In the genomic region with DNA sequence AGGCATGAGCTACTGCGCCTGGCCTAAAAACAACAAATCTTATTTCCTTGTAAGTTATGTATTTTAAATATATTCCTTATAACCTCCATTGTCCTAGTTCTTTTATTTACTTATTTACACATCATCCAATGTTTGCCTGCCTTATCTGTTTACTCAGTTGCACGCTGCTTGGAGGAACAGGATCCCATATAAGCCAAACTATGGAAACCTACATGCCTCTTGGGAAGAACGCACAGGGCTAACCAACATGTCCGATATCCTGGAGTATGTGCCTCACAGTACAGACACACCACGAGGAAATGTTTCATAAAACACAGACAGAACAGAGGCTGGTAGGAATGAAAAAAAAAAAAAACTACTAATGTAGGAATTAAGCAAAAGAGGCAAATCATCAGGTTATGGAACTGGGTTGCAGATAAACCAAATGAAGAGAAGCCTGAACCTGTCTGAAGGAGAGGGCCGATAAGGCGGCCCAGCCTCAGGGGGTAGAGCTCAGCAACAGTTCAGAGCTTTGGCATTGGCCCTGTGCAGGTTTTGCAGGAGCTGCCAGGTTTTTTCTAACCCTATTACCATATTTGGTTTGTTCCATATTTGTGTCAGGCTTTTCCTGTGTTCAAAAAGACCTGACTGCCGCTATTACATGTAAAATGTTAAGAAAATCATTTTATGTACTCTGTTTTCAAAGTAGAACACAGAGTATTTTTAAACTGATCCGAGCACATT, we compare ENCODE assay signal across 1 cellular context.
TF ChIP-seq lines count a peak whose summit lies in the region.

No MANE protein-coding gene starts in this region.

TF ChIP-seq in GM23338, 12 proteins besides CTCF, POLR2A, EP300 and RAD21 (continued from another document):
- TF ChIP-seq, protein P1, sequence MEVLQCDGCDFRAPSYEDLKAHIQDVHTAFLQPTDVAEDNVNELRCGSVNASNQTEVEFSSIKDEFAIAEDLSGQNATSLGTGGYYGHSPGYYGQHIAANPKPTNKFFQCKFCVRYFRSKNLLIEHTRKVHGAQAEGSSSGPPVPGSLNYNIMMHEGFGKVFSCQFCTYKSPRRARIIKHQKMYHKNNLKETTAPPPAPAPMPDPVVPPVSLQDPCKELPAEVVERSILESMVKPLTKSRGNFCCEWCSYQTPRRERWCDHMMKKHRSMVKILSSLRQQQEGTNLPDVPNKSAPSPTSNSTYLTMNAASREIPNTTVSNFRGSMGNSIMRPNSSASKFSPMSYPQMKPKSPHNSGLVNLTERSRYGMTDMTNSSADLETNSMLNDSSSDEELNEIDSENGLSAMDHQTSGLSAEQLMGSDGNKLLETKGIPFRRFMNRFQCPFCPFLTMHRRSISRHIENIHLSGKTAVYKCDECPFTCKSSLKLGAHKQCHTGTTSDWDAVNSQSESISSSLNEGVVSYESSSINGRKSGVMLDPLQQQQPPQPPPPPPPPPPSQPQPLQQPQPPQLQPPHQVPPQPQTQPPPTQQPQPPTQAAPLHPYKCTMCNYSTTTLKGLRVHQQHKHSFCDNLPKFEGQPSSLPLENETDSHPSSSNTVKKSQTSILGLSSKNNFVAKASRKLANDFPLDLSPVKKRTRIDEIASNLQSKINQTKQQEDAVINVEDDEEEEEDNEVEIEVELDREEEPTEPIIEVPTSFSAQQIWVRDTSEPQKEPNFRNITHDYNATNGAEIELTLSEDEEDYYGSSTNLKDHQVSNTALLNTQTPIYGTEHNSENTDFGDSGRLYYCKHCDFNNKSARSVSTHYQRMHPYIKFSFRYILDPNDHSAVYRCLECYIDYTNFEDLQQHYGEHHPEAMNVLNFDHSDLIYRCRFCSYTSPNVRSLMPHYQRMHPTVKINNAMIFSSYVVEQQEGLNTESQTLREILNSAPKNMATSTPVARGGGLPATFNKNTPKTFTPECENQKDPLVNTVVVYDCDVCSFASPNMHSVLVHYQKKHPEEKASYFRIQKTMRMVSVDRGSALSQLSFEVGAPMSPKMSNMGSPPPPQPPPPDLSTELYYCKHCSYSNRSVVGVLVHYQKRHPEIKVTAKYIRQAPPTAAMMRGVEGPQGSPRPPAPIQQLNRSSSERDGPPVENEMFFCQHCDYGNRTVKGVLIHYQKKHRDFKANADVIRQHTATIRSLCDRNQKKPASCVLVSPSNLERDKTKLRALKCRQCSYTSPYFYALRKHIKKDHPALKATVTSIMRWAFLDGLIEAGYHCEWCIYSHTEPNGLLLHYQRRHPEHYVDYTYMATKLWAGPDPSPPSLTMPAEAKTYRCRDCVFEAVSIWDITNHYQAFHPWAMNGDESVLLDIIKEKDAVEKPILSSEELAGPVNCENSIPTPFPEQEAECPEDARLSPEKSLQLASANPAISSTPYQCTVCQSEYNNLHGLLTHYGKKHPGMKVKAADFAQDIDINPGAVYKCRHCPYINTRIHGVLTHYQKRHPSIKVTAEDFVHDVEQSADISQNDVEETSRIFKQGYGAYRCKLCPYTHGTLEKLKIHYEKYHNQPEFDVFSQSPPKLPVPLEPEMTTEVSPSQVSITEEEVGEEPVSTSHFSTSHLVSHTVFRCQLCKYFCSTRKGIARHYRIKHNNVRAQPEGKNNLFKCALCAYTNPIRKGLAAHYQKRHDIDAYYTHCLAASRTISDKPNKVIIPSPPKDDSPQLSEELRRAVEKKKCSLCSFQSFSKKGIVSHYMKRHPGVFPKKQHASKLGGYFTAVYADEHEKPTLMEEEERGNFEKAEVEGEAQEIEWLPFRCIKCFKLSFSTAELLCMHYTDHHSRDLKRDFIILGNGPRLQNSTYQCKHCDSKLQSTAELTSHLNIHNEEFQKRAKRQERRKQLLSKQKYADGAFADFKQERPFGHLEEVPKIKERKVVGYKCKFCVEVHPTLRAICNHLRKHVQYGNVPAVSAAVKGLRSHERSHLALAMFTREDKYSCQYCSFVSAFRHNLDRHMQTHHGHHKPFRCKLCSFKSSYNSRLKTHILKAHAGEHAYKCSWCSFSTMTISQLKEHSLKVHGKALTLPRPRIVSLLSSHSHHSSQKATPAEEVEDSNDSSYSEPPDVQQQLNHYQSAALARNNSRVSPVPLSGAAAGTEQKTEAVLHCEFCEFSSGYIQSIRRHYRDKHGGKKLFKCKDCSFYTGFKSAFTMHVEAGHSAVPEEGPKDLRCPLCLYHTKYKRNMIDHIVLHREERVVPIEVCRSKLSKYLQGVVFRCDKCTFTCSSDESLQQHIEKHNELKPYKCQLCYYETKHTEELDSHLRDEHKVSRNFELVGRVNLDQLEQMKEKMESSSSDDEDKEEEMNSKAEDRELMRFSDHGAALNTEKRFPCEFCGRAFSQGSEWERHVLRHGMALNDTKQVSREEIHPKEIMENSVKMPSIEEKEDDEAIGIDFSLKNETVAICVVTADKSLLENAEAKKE (CRISPR knock-in tag; IDR thresholded peaks at IDR 0.05), result no peak
- no peak for TF ChIP-seq POLR2AphosphoS5 (IDR thresholded peaks at IDR 0.05; ENCODE audit: low read depth)
- TF ChIP-seq, protein P2, sequence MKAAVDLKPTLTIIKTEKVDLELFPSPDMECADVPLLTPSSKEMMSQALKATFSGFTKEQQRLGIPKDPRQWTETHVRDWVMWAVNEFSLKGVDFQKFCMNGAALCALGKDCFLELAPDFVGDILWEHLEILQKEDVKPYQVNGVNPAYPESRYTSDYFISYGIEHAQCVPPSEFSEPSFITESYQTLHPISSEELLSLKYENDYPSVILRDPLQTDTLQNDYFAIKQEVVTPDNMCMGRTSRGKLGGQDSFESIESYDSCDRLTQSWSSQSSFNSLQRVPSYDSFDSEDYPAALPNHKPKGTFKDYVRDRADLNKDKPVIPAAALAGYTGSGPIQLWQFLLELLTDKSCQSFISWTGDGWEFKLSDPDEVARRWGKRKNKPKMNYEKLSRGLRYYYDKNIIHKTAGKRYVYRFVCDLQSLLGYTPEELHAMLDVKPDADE (IDR thresholded peaks at IDR 0.05), result no peak
